1 cellular context compared by ENCODE assay signal in genomic region chr12:50537538-50537919, GRCh38.
TF ChIP-seq lines count a peak whose summit lies in the region.

No MANE protein-coding gene starts in this region.

TF ChIP-seq in SK-N-SH, 30 proteins besides CTCF, POLR2A, EP300 and RAD21 (continued from another document):
- TF ChIP-seq SIN3A (IDR thresholded peaks at IDR 0.05; ENCODE audit: borderline replicate concordance, low read depth, low read length): no peak
- no peak for TF ChIP-seq TAF1 (IDR thresholded peaks at IDR 0.05; ENCODE audit: borderline replicate concordance, low read depth, low read length)
- TF ChIP-seq GATA2 (CRISPR knock-in tag; IDR thresholded peaks at IDR 0.05): no peak
- no peak for TF ChIP-seq CHD2 (IDR thresholded peaks at IDR 0.05; ENCODE audit: low read length, partially characterized antibody)
- TF ChIP-seq POLR2AphosphoS5 (IDR thresholded peaks at IDR 0.05; ENCODE audit: low read depth, low read length): peak; percentile 35; the same call in 1 of the 2 replicates
- no peak for TF ChIP-seq TEAD4 (IDR thresholded peaks at IDR 0.05; ENCODE audit: borderline replicate concordance, insufficient read depth)
- TF ChIP-seq EZH2phosphoT487 (IDR thresholded peaks at IDR 0.05; ENCODE audit: borderline replicate concordance, low read depth): no peak
- 0 out of 2 replicates have a peak, but pooled peaks have one; percentile 22 for TF ChIP-seq MAX (IDR thresholded peaks at IDR 0.05; ENCODE audit: low read depth)
- TF ChIP-seq FOSL2 (IDR thresholded peaks at IDR 0.05; ENCODE audit: borderline replicate concordance, low read depth): peak; percentile 90
- TF ChIP-seq NRF1 (IDR thresholded peaks at IDR 0.05; ENCODE audit: low read depth, low read length): no peak
- no peak for TF ChIP-seq NFIC (IDR thresholded peaks at IDR 0.05; ENCODE audit: borderline replicate concordance)
- peak; percentile 66 for TF ChIP-seq TCF12 (IDR thresholded peaks at IDR 0.05)
- TF ChIP-seq FOXJ3 (CRISPR knock-in tag; IDR thresholded peaks at IDR 0.05): no peak
- no peak for TF ChIP-seq RFX5 (IDR thresholded peaks at IDR 0.05; ENCODE audit: low read length)
- no peak for TF ChIP-seq FOXM1 (IDR thresholded peaks at IDR 0.05; ENCODE audit: low read depth)
- TF ChIP-seq GABPA (IDR thresholded peaks at IDR 0.05; ENCODE audit: low read depth): no peak
- no peak for TF ChIP-seq USF1 (IDR thresholded peaks at IDR 0.05; ENCODE audit: borderline replicate concordance, low read depth)
- peak; percentile 94 for TF ChIP-seq PBX3 (IDR thresholded peaks at IDR 0.05)
- TF ChIP-seq IRF3 (IDR thresholded peaks at IDR 0.05; ENCODE audit: low read depth, low read length): no peak
- no peak for TF ChIP-seq USF2 (IDR thresholded peaks at IDR 0.05; ENCODE audit: borderline replicate concordance, low read depth, low read length)
- peak; percentile 73 for TF ChIP-seq JUND (IDR thresholded peaks at IDR 0.05)
